ENCODE assay signal across 23 cellular contexts in the genomic region with DNA sequence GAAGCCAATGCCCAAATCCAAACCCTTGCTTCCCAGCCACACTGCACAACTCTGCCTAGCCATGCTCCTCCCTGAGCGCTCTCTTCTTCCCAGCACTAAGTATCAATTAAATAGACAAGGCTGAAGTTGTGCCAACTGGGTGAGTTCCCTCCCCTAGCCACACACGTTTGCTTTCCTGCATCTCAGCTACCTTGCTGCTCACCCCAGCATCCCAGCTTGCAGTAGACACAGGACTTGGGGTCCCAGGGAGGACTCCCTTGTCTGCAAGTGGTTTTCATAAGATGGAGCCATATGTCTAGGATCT. TPM values are rescaled to one million over a fixed set of nuclear protein-coding genes. Genes with fewer than 3 reads are reported as not detected.
"Had no signal": no experiment of that assay in that cellular context is flagged by ENCODE, and none has a peak within 500 bp of the region (broad histone marks: within the 10 kb centered on the region; RNA-seq: fewer than 3 reads in every experiment).

No MANE protein-coding gene starts in this region.

- H3K36me3 Mint-ChIP-seq: neural progenitor cell had no signal

- ATAC-seq: gastroesophageal sphincter had no signal

- H3K4me3 ChIP-seq: colonic mucosa, gastroesophageal sphincter, neural progenitor cell, stomach, thoracic aorta, uterus had no signal

- H3K27ac Mint-ChIP-seq: activated CD4-positive, alpha-beta T cell treated with anti-CD3 and anti-CD28 coated beads for 36 hours; activated naive CD8-positive, alpha-beta T cell treated with anti-CD3 and anti-CD28 coated beads, Interleukin-2, amount 50 U/mL, for 24 hours; activated T-helper 1 cell treated with anti-CD3 and anti-CD28 coated beads, Interleukin-12 subunit alpha, Interleukin-12 subunit beta, Interleukin-2, Interleukin-4 antibody, amounts not matched to agents 30 ng/mL and 10 ng/mL and 1 ng/mL, durations not matched to agents 14 hours and 24 hours and 36 hours; neural progenitor cell had no signal

- DNase-seq: activated naive CD4-positive, alpha-beta T cell; activated naive CD8-positive, alpha-beta T cell treated with anti-CD3 and anti-CD28 coated beads, Interleukin-2, amount 50 U/mL, for 24 hours; effector CD4-positive, alpha-beta T cell; hypothalamus; kidney glomerular epithelial cell; stimulated activated CD4-positive, alpha-beta T cell treated with anti-CD3 and anti-CD28 coated beads, Interleukin-15, amount 100 ng/mL, for 24 hours; stimulated activated CD4-positive, alpha-beta T cell treated with anti-CD3 and anti-CD28 coated beads, Interleukin-4, amount 100 ng/mL, for 24 hours; stomach; T1000; uterus had no signal

- H3K4me3 Mint-ChIP-seq: activated CD4-positive, alpha-beta T cell treated with anti-CD3 and anti-CD28 coated beads for 36 hours; activated naive CD8-positive, alpha-beta T cell treated with anti-CD3 and anti-CD28 coated beads, Interleukin-2, amount 50 U/mL, for 24 hours; activated T-helper 1 cell treated with anti-CD3 and anti-CD28 coated beads, Interleukin-12 subunit alpha, Interleukin-12 subunit beta, Interleukin-2, Interleukin-4 antibody, amounts not matched to agents 30 ng/mL and 10 ng/mL and 1 ng/mL, durations not matched to agents 14 hours and 24 hours and 36 hours; neural progenitor cell had no signal

- H3K79me2 ChIP-seq: parathyroid adenoma had no signal

- H3K27me3 ChIP-seq: colonic mucosa, neural progenitor cell, stomach, uterus had no signal

- H3K27me3 Mint-ChIP-seq: activated naive CD8-positive, alpha-beta T cell treated with anti-CD3 and anti-CD28 coated beads, Interleukin-2, amount 50 U/mL, for 24 hours had no signal

- H3K36me3 ChIP-seq: colonic mucosa, gastroesophageal sphincter, neural progenitor cell, stomach, thoracic aorta, uterus had no signal

- H3K9ac ChIP-seq: neural progenitor cell, parathyroid adenoma had no signal

- H3K9me3 ChIP-seq: colonic mucosa, gastroesophageal sphincter, stomach, thoracic aorta, uterus had no signal

- H2AFZ ChIP-seq: neural progenitor cell, parathyroid adenoma had no signal

- H3K4me1 ChIP-seq: colonic mucosa, gastroesophageal sphincter, neural progenitor cell, parathyroid adenoma, stomach, uterus had no signal

- H3K4me1 Mint-ChIP-seq: activated CD4-positive, alpha-beta T cell treated with anti-CD3 and anti-CD28 coated beads for 36 hours had no signal

- H3K27ac ChIP-seq: colonic mucosa, epithelial cell of prostate, gastroesophageal sphincter, neural progenitor cell, parathyroid adenoma, stomach, thoracic aorta, uterus had no signal

- H3K9me3 Mint-ChIP-seq: activated naive CD8-positive, alpha-beta T cell treated with anti-CD3 and anti-CD28 coated beads, Interleukin-2, amount 50 U/mL, for 24 hours; activated T-helper 1 cell treated with anti-CD3 and anti-CD28 coated beads, Interleukin-12 subunit alpha, Interleukin-12 subunit beta, Interleukin-2, Interleukin-4 antibody, amounts not matched to agents 30 ng/mL and 10 ng/mL and 1 ng/mL, durations not matched to agents 14 hours and 24 hours and 36 hours; neural progenitor cell had no signal

- H3K4me2 ChIP-seq: neural progenitor cell had no signal

RNA-seq across cellular contexts. Expression of a gene that starts 4.9 kb away (rescaled TPM):
- total RNA-seq: activated CD4-positive, alpha-beta T cell treated with anti-CD3 and anti-CD28 coated beads for 36 hours; activated T-helper 1 cell treated with anti-CD3 and anti-CD28 coated beads, Interleukin-12 subunit alpha, Interleukin-12 subunit beta, Interleukin-2, Interleukin-4 antibody, amounts not matched to agents 30 ng/mL and 10 ng/mL and 1 ng/mL, durations not matched to agents 14 hours and 24 hours and 36 hours; astrocyte; cardiac septum; colonic mucosa; gastroesophageal sphincter; lower leg skin; renal cortical epithelial cell; skeletal muscle tissue; stomach; thoracic aorta; uterus had no signal
- polyA plus RNA-seq: stomach had no signal
